ENCODE assay signal across 7 cellular contexts in the genomic region with DNA sequence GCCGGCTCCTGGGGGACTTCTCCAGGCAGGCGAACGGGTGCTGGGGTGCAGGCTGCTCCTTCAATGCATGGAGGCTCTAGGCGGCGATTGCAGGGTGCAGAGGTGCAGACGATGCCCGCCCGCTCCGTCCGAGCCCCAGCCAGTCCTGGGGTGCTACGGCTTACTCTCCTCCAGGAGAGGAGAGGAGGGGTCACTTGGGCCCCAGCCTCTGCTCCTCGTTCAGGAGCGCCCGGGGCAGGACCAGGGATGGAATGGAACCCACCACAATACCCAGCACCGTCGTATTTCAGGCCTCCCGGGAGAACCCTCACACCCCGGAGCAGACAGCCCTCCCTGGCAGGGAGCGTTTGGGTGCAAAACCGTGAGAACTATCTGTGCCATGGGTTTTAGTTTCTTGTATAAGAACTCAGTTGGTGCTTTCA.
DNase-seq lines count a peak whose midpoint lies in the region; ATAC-seq lines count a peak whose summit lies in the region.

No MANE protein-coding gene starts in this region.

- peak overlapping the region; percentile 86 for H3K4me3 Mint-ChIP-seq in activated naive CD8-positive, alpha-beta T cell treated with anti-CD3 and anti-CD28 coated beads, Interleukin-2, amount 50 U/mL, for 24 hours
- peak overlapping the region; percentile 87 for H3K4me3 Mint-ChIP-seq in stimulated activated memory B cell treated with anti-CD40 and anti-IgM and Interleukin-4, amounts not matched to agents 10 μg/mL and 1 μg/mL and 100 μg/mL, for 72 hours

- peaks cover 9% of the 10 kb centered on the region for H3K4me1 ChIP-seq in iPS-18a (ENCODE audit: control insufficient read depth, low read depth, low read length)

- peaks cover 43% of the 10 kb centered on the region for H3K4me1 Mint-ChIP-seq in activated naive CD8-positive, alpha-beta T cell treated with anti-CD3 and anti-CD28 coated beads, Interleukin-2, amount 50 U/mL, for 24 hours
- peaks cover 50% of the 10 kb centered on the region for H3K4me1 Mint-ChIP-seq in stimulated activated memory B cell treated with anti-CD40 and anti-IgM and Interleukin-4, amounts not matched to agents 10 μg/mL and 1 μg/mL and 100 μg/mL, for 72 hours

- H3K9ac ChIP-seq in iPS-18a (ENCODE audit: low read length): peak overlapping the region; percentile 68

- ATAC-seq in GM19035 (IDR thresholded peaks at IDR 0.05; ENCODE audit: unreplicated experiment) (peak; percentile 38), HG03342 (IDR thresholded peaks at IDR 0.05; ENCODE audit: unreplicated experiment) (peak; percentile 12), GM19328 (IDR thresholded peaks at IDR 0.05; ENCODE audit: unreplicated experiment) (no peak)
- ATAC-seq in activated naive CD8-positive, alpha-beta T cell treated with anti-CD3 and anti-CD28 coated beads, Interleukin-2, amount 50 U/mL, for 24 hours: peak; percentile 37
- ATAC-seq in stimulated activated memory B cell treated with anti-CD40 and anti-IgM and Interleukin-4, amounts not matched to agents 10 μg/mL and 1 μg/mL and 100 μg/mL, for 72 hours: peak; percentile 63

- peak; percentile 21 for DNase-seq in activated naive CD8-positive, alpha-beta T cell treated with anti-CD3 and anti-CD28 coated beads, Interleukin-2, amount 50 U/mL, for 24 hours
- DNase-seq in NCI-H510A treated with DMSO at 0.1 percent for 48 hours (lab: John Stamatoyannopoulos, UW): no peak

- no peaks in the 10 kb centered on the region for H3K27me3 ChIP-seq in iPS-18a (ENCODE audit: control insufficient read depth, insufficient read depth, low read length)

- H3K27ac Mint-ChIP-seq in activated naive CD8-positive, alpha-beta T cell treated with anti-CD3 and anti-CD28 coated beads, Interleukin-2, amount 50 U/mL, for 24 hours: peak overlapping the region; percentile 72
- H3K27ac Mint-ChIP-seq in stimulated activated memory B cell treated with anti-CD40 and anti-IgM and Interleukin-4, amounts not matched to agents 10 μg/mL and 1 μg/mL and 100 μg/mL, for 72 hours: peak overlapping the region; percentile 87

- H3K36me3 Mint-ChIP-seq in activated naive CD8-positive, alpha-beta T cell treated with anti-CD3 and anti-CD28 coated beads, Interleukin-2, amount 50 U/mL, for 24 hours (ENCODE audit: low read depth): peaks cover 9% of the 10 kb centered on the region
- peaks cover 7% of the 10 kb centered on the region for H3K36me3 Mint-ChIP-seq in stimulated activated memory B cell treated with anti-CD40 and anti-IgM and Interleukin-4, amounts not matched to agents 10 μg/mL and 1 μg/mL and 100 μg/mL, for 72 hours

- no peaks in the 10 kb centered on the region for H3K27me3 Mint-ChIP-seq in activated naive CD8-positive, alpha-beta T cell treated with anti-CD3 and anti-CD28 coated beads, Interleukin-2, amount 50 U/mL, for 24 hours
- H3K27me3 Mint-ChIP-seq in stimulated activated memory B cell treated with anti-CD40 and anti-IgM and Interleukin-4, amounts not matched to agents 10 μg/mL and 1 μg/mL and 100 μg/mL, for 72 hours: no peaks in the 10 kb centered on the region

- H3K9me3 Mint-ChIP-seq in activated naive CD8-positive, alpha-beta T cell treated with anti-CD3 and anti-CD28 coated beads, Interleukin-2, amount 50 U/mL, for 24 hours: no peaks in the 10 kb centered on the region
- no peaks in the 10 kb centered on the region for H3K9me3 Mint-ChIP-seq in stimulated activated memory B cell treated with anti-CD40 and anti-IgM and Interleukin-4, amounts not matched to agents 10 μg/mL and 1 μg/mL and 100 μg/mL, for 72 hours

- H3K4me3 ChIP-seq in iPS-18a (ENCODE audit: low read length): peak overlapping the region; percentile 90

- no peak overlapping the region for H3K27ac ChIP-seq in iPS-18a (ENCODE audit: low read length)

- H3K9me3 ChIP-seq in iPS-18a (ENCODE audit: control insufficient read depth, low read depth, low read length): no peaks in the 10 kb centered on the region

- H3K36me3 ChIP-seq in iPS-18a (ENCODE audit: control insufficient read depth, low read depth, low read length): no peaks in the 10 kb centered on the region
